Comparison of ENCODE assay signal across 1 cellular context in the genomic region with DNA sequence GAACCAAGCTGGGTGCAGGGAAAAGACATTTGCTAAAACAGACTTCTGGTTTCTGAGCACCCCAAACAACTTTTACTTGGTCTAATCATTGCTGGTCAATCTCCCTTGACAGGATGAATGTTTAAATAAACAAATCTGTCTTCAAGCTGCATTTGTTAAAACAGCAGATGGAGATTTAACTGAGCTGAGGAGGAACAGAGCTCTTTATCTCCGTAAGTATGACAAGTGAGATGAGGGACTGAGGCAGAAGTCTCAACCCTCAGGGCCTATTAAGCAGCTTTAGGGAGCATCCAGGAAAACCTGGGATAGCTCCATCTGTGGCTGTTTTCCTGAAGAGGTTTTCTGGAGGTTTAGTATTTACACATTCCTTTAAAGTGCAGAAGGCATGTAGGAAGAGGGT.
TF ChIP-seq lines count a peak whose summit lies in the region.

No MANE protein-coding gene starts in this region.

TF ChIP-seq in SK-N-SH, 30 proteins besides CTCF, POLR2A, EP300 and RAD21 (continued from another document):
- TF ChIP-seq REST (IDR thresholded peaks at IDR 0.05; ENCODE audit: low read depth, low read length) (no peak), EZH2phosphoT487 (IDR thresholded peaks at IDR 0.05; ENCODE audit: borderline replicate concordance, low read depth) (no peak)
